Comparison of ENCODE assay signal across 8 cellular contexts in the genomic region with DNA sequence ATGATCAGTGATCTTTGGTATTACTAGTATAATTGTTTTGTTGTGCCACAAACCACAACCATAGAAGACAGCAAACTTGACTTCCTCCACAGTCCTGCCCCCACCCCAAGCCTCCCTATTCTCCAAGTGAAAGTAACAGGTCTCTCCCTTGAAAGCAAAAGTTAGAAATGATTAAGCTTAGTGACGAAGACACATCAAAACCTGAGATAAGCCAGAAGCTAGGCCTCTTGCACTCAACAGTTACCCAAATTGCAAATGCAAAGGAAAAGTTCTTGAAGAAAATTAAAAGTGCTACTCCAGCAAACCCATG. TPM values are rescaled to one million over a fixed set of nuclear protein-coding genes. Genes with fewer than 3 reads are reported as not detected.
DNase-seq lines count a peak whose midpoint lies in the region; ATAC-seq lines count a peak whose summit lies in the region.

No MANE protein-coding gene starts in this region.

- DNase-seq in activated T-cell treated with anti-CD3 and anti-CD28 coated beads, Interleukin-2, amount 50 U/mL, for 4 hours = peak; percentile 24
- DNase-seq in stimulated activated CD4-positive, alpha-beta T cell treated with anti-CD3 and anti-CD28 coated beads, Interleukin-2, amount 100 ng/mL, for 4 hours (ENCODE audit: low read depth) = peak; percentile 32
- DNase-seq in NAMALWA (ENCODE audit: low spot score) (no peak), occipital lobe (lab: John Stamatoyannopoulos, UW) (no peak), dedifferentiated amniotic fluid mesenchymal stem cell (ENCODE audit: extremely low spot score) (no peak), NCI-H82 treated with DMSO at 0.1 percent for 48 hours (lab: John Stamatoyannopoulos, UW; ENCODE audit: unreplicated experiment) (no peak)

- ATAC-seq in GM19035 (IDR thresholded peaks at IDR 0.05; ENCODE audit: unreplicated experiment) (peak; percentile 74), HG03280 (IDR thresholded peaks at IDR 0.05; ENCODE audit: unreplicated experiment) (peak; percentile 57)
- ATAC-seq in activated T-cell treated with anti-CD3 and anti-CD28 coated beads, Interleukin-2, amount 50 U/mL, for 4 hours = peak; percentile 92 to 93

- peaks cover 66% of the 10 kb centered on the region for H3K4me1 Mint-ChIP-seq in activated T-cell treated with anti-CD3 and anti-CD28 coated beads, Interleukin-2, amount 50 U/mL, for 4 hours (ENCODE audit: low read depth)

- no peaks in the 10 kb centered on the region for H3K27me3 Mint-ChIP-seq in activated T-cell treated with anti-CD3 and anti-CD28 coated beads, Interleukin-2, amount 50 U/mL, for 4 hours (ENCODE audit: low read depth)

- H3K4me3 Mint-ChIP-seq in activated T-cell treated with anti-CD3 and anti-CD28 coated beads, Interleukin-2, amount 50 U/mL, for 4 hours = peak overlapping the region; percentile 61

- H3K36me3 Mint-ChIP-seq in activated T-cell treated with anti-CD3 and anti-CD28 coated beads, Interleukin-2, amount 50 U/mL, for 4 hours (ENCODE audit: insufficient read depth) = peaks cover 37% of the 10 kb centered on the region

- no peaks in the 10 kb centered on the region for H3K9me3 Mint-ChIP-seq in activated T-cell treated with anti-CD3 and anti-CD28 coated beads, Interleukin-2, amount 50 U/mL, for 4 hours

RNA-seq across cellular contexts. Expression of a gene that starts 7.5 kb away (rescaled TPM):
- total RNA-seq in activated T-cell treated with anti-CD3 and anti-CD28 coated beads, Interleukin-2, amount 50 U/mL, for 4 hours = 100 to 1,000 TPM; 140 to 147 (median 142) TPM
- total RNA-seq in occipital lobe = 182 TPM

RNA-seq across cellular contexts. Expression of a gene that starts 16.3 kb away (rescaled TPM):
- 10 to 100 TPM; 11.6 to 11.9 (median 11.8) TPM for total RNA-seq in activated T-cell treated with anti-CD3 and anti-CD28 coated beads, Interleukin-2, amount 50 U/mL, for 4 hours
- total RNA-seq in occipital lobe = 7.3 TPM

RNA-seq across cellular contexts. Expression of a gene that starts 30.2 kb away (rescaled TPM):
- 10 to 100 TPM; 10.5 to 16.9 (median 11.1) TPM for total RNA-seq in activated T-cell treated with anti-CD3 and anti-CD28 coated beads, Interleukin-2, amount 50 U/mL, for 4 hours
- total RNA-seq in occipital lobe = 5.5 TPM

Comparison
In these comparisons a context has a peak if more than half of its experiments do, and no peak if none do; other contexts are left out.
1. DNase-seq: peak in activated T-cell treated with anti-CD3 and anti-CD28 coated beads, Interleukin-2, amount 50 U/mL, for 4 hours (single experiment) and stimulated activated CD4-positive, alpha-beta T cell treated with anti-CD3 and anti-CD28 coated beads, Interleukin-2, amount 100 ng/mL, for 4 hours (single experiment); none in NAMALWA (single experiment), occipital lobe (single experiment), dedifferentiated amniotic fluid mesenchymal stem cell (single experiment) and NCI-H82 treated with DMSO at 0.1 percent for 48 hours (single experiment).
2. Peak in every context shown above with its lines, with median percentiles within 50 percentile points of each other: ATAC-seq.